Comparison of ENCODE assay signal across 27 cellular contexts in the genomic region with DNA sequence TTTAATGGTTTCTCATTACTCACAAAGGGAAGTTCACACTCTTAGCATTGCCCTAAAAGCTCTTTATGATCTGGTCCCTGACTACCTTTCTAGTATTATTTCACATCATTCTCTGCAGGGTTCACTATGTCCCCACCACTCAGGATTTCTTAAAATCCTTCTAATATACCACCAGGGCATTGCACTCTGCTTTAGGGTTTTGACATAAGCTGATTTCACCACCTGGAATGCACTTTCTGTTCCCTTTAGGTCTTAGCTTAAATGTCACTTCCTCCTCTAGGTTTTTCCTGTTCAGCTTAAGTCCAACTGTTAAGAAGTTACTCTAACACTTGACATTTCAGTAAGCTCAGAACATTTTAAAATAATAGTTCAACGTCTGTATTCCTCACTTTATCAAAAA.
DNase-seq lines count a peak whose midpoint lies in the region; ATAC-seq, FAIRE-seq and TF ChIP-seq lines count a peak whose summit lies in the region.
"Had no signal": no experiment of that assay in that cellular context is flagged by ENCODE, and none has a peak within 500 bp of the region (broad histone marks: within the 10 kb centered on the region; RNA-seq: fewer than 3 reads in every experiment).

No MANE protein-coding gene starts in this region.

- H3K79me2 ChIP-seq in OCI-LY3 (ENCODE audit: low read length), result no peaks in the 10 kb centered on the region

- H3K4me3 ChIP-seq in OCI-LY3 (ENCODE audit: low read length) (no peak overlapping the region), spleen (no peak overlapping the region), A673 (ENCODE audit: low read depth, low read length, poor library complexity, severe bottlenecking) (no peak overlapping the region)
- no peak overlapping the region for H3K4me3 ChIP-seq in CD4-positive, alpha-beta memory T cell (ENCODE audit: low read length in 2 of 2)
- H3K4me3 ChIP-seq: adrenal gland, prostate gland, SK-N-MC, uterus had no signal

- TF ChIP-seq CTCF in OCI-LY3 (IDR thresholded peaks at IDR 0.05; ENCODE audit: low read depth, low read length) (no peak), spleen (IDR thresholded peaks at IDR 0.05 in 8 of 11, conservative IDR thresholded peaks at IDR 0.05 in 3 of 11) (no peak), A673 (conservative IDR thresholded peaks at IDR 0.05; ENCODE audit: low read depth, low read length) (no peak)

- H3K9ac ChIP-seq in OCI-LY3 (ENCODE audit: low read length), result no peak overlapping the region

- WGBS in spleen, 5 donors, result 14 to 27% (median 19%) methylated on average over 1 of the region's 1 CpG

- intact Hi-C loops in dendritic cell treated with granulocyte-macrophage colony-stimulating factor and Interleukin-4, amounts not matched to agents 40 ng/mL and 50 ng/mL, for 4 days (cut with micrococcal nuclease), result loop anchor here (10.0 kb wide), 1 partner anchor 618 kb away; no protein-coding TSS in a partner anchor
- intact Hi-C loops in spleen (cut with DNase I; ENCODE audit: low total_unique reads) (no loop called here), A673 (cut with micrococcal nuclease; ENCODE audit: unreplicated experiment) (no loop called here)
- intact Hi-C loops in CD4-positive, alpha-beta memory T cell (cut with micrococcal nuclease), result no loop called here

- no peaks in the 10 kb centered on the region for H3K36me3 Mint-ChIP-seq in dendritic cell treated with granulocyte-macrophage colony-stimulating factor and Interleukin-4, amounts not matched to agents 40 ng/mL and 50 ng/mL, for 4 days (ENCODE audit: low read depth)
- peaks cover 39 to 47% of the 10 kb centered on the region in 2 donors for H3K36me3 Mint-ChIP-seq in CD4-positive, alpha-beta memory T cell
- H3K36me3 Mint-ChIP-seq: activated CD8-positive, alpha-beta memory T cell treated with anti-CD3 and anti-CD28 coated beads, Interleukin-2, amount 10 ng/mL, durations not matched to agents 7 days and 5 days had no signal

- POLR2A ChIA-PET in A673 (lab: Charles Lee; ENCODE audit: low non-redundant PET), result no interaction called here
- POLR2A ChIA-PET in CD4-positive, alpha-beta memory T cell (lab: Charles Lee; ENCODE audit: partially characterized antibody), result no interaction called here

- no peak for TF ChIP-seq POLR2A in GM12891 (IDR thresholded peaks at IDR 0.05; ENCODE audit: low read depth, low read length)
- no peak for TF ChIP-seq POLR2A in spleen (IDR thresholded peaks at IDR 0.05)

- no peaks in the 10 kb centered on the region for H3K9me3 Mint-ChIP-seq in dendritic cell treated with granulocyte-macrophage colony-stimulating factor and Interleukin-4, amounts not matched to agents 40 ng/mL and 50 ng/mL, for 4 days
- no peaks in the 10 kb centered on the region for H3K9me3 Mint-ChIP-seq in CD4-positive, alpha-beta memory T cell
- H3K9me3 Mint-ChIP-seq: nephron progenitor cell had no signal

- H3K9me3 ChIP-seq in OCI-LY3 (ENCODE audit: insufficient read depth, low read length), result no peaks in the 10 kb centered on the region
- no peaks in the 10 kb centered on the region for H3K9me3 ChIP-seq in spleen
- H3K9me3 ChIP-seq in A673 (ENCODE audit: low read depth, low read length, poor library complexity, severe bottlenecking), result no peaks in the 10 kb centered on the region
- no peaks in the 10 kb centered on the region for H3K9me3 ChIP-seq in CD4-positive, alpha-beta memory T cell (ENCODE audit: control insufficient read depth in 1 of 2, low read length in 2 of 2)
- H3K9me3 ChIP-seq: adrenal gland, prostate gland, uterus had no signal

- no peak overlapping the region for H3K4me3 Mint-ChIP-seq in dendritic cell treated with granulocyte-macrophage colony-stimulating factor and Interleukin-4, amounts not matched to agents 40 ng/mL and 50 ng/mL, for 4 days
- no peak overlapping the region for H3K4me3 Mint-ChIP-seq in CD4-positive, alpha-beta memory T cell
- H3K4me3 Mint-ChIP-seq: activated CD8-positive, alpha-beta memory T cell treated with anti-CD3 and anti-CD28 coated beads, Interleukin-2, amount 10 ng/mL, durations not matched to agents 7 days and 5 days; nephron progenitor cell had no signal

- H4K20me1 ChIP-seq in OCI-LY3 (ENCODE audit: insufficient read depth, low read length), result no peaks in the 10 kb centered on the region

- peaks cover 2% of the 10 kb centered on the region for H3K27me3 Mint-ChIP-seq in dendritic cell treated with granulocyte-macrophage colony-stimulating factor and Interleukin-4, amounts not matched to agents 40 ng/mL and 50 ng/mL, for 4 days
- no peaks in the 10 kb centered on the region for H3K27me3 Mint-ChIP-seq in CD4-positive, alpha-beta memory T cell
- H3K27me3 Mint-ChIP-seq: activated CD8-positive, alpha-beta memory T cell treated with anti-CD3 and anti-CD28 coated beads, Interleukin-2, amount 10 ng/mL, durations not matched to agents 7 days and 5 days had no signal

- no peaks in the 10 kb centered on the region for H3K36me3 ChIP-seq in OCI-LY3 (replicated peaks; ENCODE audit: low read depth, low read length)
- H3K36me3 ChIP-seq in spleen, result peaks cover 0 to 42% (median 4%) of the 10 kb centered on the region in 6 donors
- H3K36me3 ChIP-seq in A673 (ENCODE audit: insufficient read depth, low read length, poor library complexity, severe bottlenecking), result peaks cover 17% of the 10 kb centered on the region
- no peaks in the 10 kb centered on the region for H3K36me3 ChIP-seq in CD4-positive, alpha-beta memory T cell (ENCODE audit: insufficient read depth, low read length)
- H3K36me3 ChIP-seq: prostate gland, uterus had no signal

- H3K4me1 ChIP-seq in OCI-LY3 (ENCODE audit: low read length) (peaks cover 16% of the 10 kb centered on the region), spleen (peaks cover 0 to 39% (median 15%) of the 10 kb centered on the region in 6 donors), A673 (ENCODE audit: insufficient read depth, low read length, poor library complexity, severe bottlenecking) (no peaks in the 10 kb centered on the region)
- no peaks in the 10 kb centered on the region for H3K4me1 ChIP-seq in CD4-positive, alpha-beta memory T cell (ENCODE audit: insufficient read depth, low read length)
- H3K4me1 ChIP-seq: adrenal gland, foreskin keratinocyte, prostate gland, uterus had no signal

- H3K27ac ChIP-seq in OCI-LY3 (ENCODE audit: low read length) (no peak overlapping the region), spleen (peak overlapping the region in 7 of 8 donors; percentile 21 to 83 (median 67)), A673 (ENCODE audit: low read depth, low read length, poor library complexity, severe bottlenecking) (no peak overlapping the region)
- no peak overlapping the region for H3K27ac ChIP-seq in CD4-positive, alpha-beta memory T cell (ENCODE audit: low read depth, low read length)
- H3K27ac ChIP-seq: adrenal gland, epithelial cell of prostate, foreskin keratinocyte, prostate gland, SK-N-MC had no signal

- H3K4me2 ChIP-seq in OCI-LY3 (ENCODE audit: low read length), result peak overlapping the region; percentile 46

- no TSS peak for BruUV-seq in A673 (replicated peaks; lab: Mats Ljungman, UMichigan)

- CTCF ChIA-PET in A673 (lab: Charles Lee), result no interaction called here
- CTCF ChIA-PET in CD4-positive, alpha-beta memory T cell (lab: Charles Lee; ENCODE audit: partially characterized antibody), result interaction anchor here (0.9 to 1.8 kb wide), 4 partner anchors 21 to 413 kb away, joined by 3 to 6 read pairs (median 4); no protein-coding TSS in a partner anchor

- no peak for DNase-seq in GM12891 (ENCODE audit: insufficient read length, low spot score)
- DNase-seq in spleen, result no peak
- no peak for DNase-seq in activated naive CD4-positive, alpha-beta T cell treated with Interleukin-2 at 50 U/mL for 16 hours
- DNase-seq in A673 (ENCODE audit: low spot score), result no peak
- no peak for DNase-seq in CD4-positive, alpha-beta memory T cell
- DNase-seq: activated CD4-positive, CD25-positive, alpha-beta regulatory T cell treated with anti-CD3 and anti-CD28 coated beads, Interleukin-2, amount 50 U/mL, for 72 hours; activated CD8-positive, alpha-beta memory T cell treated with anti-CD3 and anti-CD28 coated beads, Interleukin-2, amount 10 ng/mL, durations not matched to agents 7 days and 5 days; adrenal gland; dermis blood vessel endothelial cell; foreskin keratinocyte; hypothalamus; kidney; NCI-H1417 treated with DMSO at 0.1 percent for 48 hours; NCI-H748 treated with DMSO at 0.1 percent for 48 hours; nephron progenitor cell; small intestine; stimulated activated CD4-positive, alpha-beta T cell treated with anti-CD3 and anti-CD28 coated beads, Interleukin-4, amount 100 ng/mL, for 1 hour; T1000; uterus had no signal

- FAIRE-seq in GM12891 (lab: Jason Lieb, UNC), result no peak
- FAIRE-seq: bronchial epithelial cell, kidney, small intestine had no signal

- peaks cover 35% of the 10 kb centered on the region for H3K4me1 Mint-ChIP-seq in dendritic cell treated with granulocyte-macrophage colony-stimulating factor and Interleukin-4, amounts not matched to agents 40 ng/mL and 50 ng/mL, for 4 days (ENCODE audit: low read depth)
- peaks cover 0 to 2% (median under 1%) of the 10 kb centered on the region in 4 donors for H3K4me1 Mint-ChIP-seq in CD4-positive, alpha-beta memory T cell
- H3K4me1 Mint-ChIP-seq: nephron progenitor cell had no signal

- H3K27ac Mint-ChIP-seq in dendritic cell treated with granulocyte-macrophage colony-stimulating factor and Interleukin-4, amounts not matched to agents 40 ng/mL and 50 ng/mL, for 4 days, result peak overlapping the region; percentile 1
- no peak overlapping the region for H3K27ac Mint-ChIP-seq in CD4-positive, alpha-beta memory T cell
- H3K27ac Mint-ChIP-seq: activated CD8-positive, alpha-beta memory T cell treated with anti-CD3 and anti-CD28 coated beads, Interleukin-2, amount 10 ng/mL, durations not matched to agents 7 days and 5 days; nephron progenitor cell had no signal

- H2AFZ ChIP-seq in OCI-LY3 (ENCODE audit: low read depth, low read length), result no peak overlapping the region

- H3K27me3 ChIP-seq in OCI-LY3 (ENCODE audit: low read depth, low read length) (no peaks in the 10 kb centered on the region), spleen (replicated peaks in 1 of 7) (no peaks in the 10 kb centered on the region), A673 (replicated peaks; ENCODE audit: insufficient read depth, low read depth, low read length, poor library complexity) (no peaks in the 10 kb centered on the region)
- H3K27me3 ChIP-seq in CD4-positive, alpha-beta memory T cell (ENCODE audit: insufficient read depth, low read length), result no peaks in the 10 kb centered on the region
- H3K27me3 ChIP-seq: adrenal gland, foreskin keratinocyte, uterus had no signal

- ATAC-seq in SK-N-SH treated with all-trans-retinoic acid at 6 μM for 48 hours, result no peak
- ATAC-seq: activated CD8-positive, alpha-beta memory T cell treated with anti-CD3 and anti-CD28 coated beads, Interleukin-2, amount 10 ng/mL, durations not matched to agents 7 days and 5 days; foreskin keratinocyte; Panc1 had no signal

TF ChIP-seq in GM12891, 5 proteins besides CTCF, POLR2A, EP300 and RAD21:
- no peak for TF ChIP-seq TAF1 (IDR thresholded peaks at IDR 0.05; ENCODE audit: low read depth, low read length)
- TF ChIP-seq SPI1 (IDR thresholded peaks at IDR 0.05; ENCODE audit: low read depth, low read length), result peak; percentile 35; the same call in 1 of the 2 replicates

TF ChIP-seq in SK-N-SH treated with all-trans-retinoic acid at 6 μM for 48 hours, 23 proteins besides CTCF, POLR2A, EP300 and RAD21 (continues in another document):
- TF ChIP-seq ZFP30 (CRISPR knock-in tag; IDR thresholded peaks at IDR 0.05) (no peak), ARNTL (CRISPR knock-in tag; IDR thresholded peaks at IDR 0.05; ENCODE audit: borderline replicate concordance, low read depth) (no peak), ESRRG (CRISPR knock-in tag; IDR thresholded peaks at IDR 0.05) (no peak)

Comparison
In these comparisons a context has a peak if more than half of its experiments do, and no peak if none do; other contexts are left out.
1. H3K27ac ChIP-seq: peak in spleen (7 of 8); none in OCI-LY3 (single experiment), A673 (single experiment) and CD4-positive, alpha-beta memory T cell (single experiment).